9 cellular contexts compared by ENCODE assay signal in the genomic region with DNA sequence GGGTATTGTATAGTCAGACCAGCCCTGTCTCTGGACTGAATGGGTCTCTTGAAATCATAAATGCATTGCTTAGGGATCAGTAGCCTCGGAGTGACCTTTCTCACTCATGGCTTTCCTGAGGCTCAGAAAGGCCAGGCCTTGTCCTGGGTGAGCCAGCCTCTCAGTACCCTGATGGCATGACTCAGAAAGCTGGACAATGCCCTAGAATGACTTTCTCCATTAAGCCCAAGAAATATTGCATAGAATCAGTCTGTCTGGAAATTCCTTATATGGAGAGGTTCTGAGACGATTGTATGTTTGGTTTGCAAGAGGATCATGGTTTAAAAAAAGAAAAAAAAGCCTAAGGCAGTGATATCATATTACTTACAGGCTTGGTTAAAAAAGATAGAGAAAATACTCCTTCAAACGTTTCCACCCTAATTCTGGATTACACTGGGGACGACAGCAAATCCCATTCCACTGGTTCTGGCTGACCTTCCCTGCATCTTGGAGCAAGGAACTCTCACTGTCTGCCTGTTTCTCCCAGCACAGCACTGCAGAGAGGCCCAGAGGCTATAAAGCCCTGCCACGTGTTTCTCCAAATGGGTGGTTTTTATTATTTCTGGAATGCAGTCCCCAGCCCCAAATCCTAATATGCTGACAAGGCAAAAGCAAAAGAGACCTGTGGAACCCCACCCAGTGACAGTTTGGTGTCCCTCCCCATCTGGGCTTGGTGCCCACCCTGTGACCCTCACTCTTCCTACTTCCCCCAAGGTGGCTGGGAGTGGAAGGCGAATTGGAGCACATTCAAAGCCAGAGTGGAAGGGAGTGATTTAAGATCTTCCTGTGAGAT. TPM values are rescaled to one million over a fixed set of nuclear protein-coding genes. Genes with fewer than 3 reads are reported as not detected.
DNase-seq lines count a peak whose midpoint lies in the region; ATAC-seq and TF ChIP-seq lines count a peak whose summit lies in the region.
"Had no signal": no experiment of that assay in that cellular context is flagged by ENCODE, and none has a peak within 500 bp of the region (broad histone marks: within the 10 kb centered on the region; RNA-seq: fewer than 3 reads in every experiment).

No MANE protein-coding gene starts in this region.

- H3K36me3 ChIP-seq in left lung (no peaks in the 10 kb centered on the region), thoracic aorta (peaks cover 11% of the 10 kb centered on the region)

- H3K4me1 ChIP-seq in left lung (no peaks in the 10 kb centered on the region), thoracic aorta (ENCODE audit: control insufficient read depth in 1 of 2, low read depth in 2 of 2) (peaks cover 64 to 99% of the 10 kb centered on the region in 2 donors)

- H3K27me3 ChIP-seq in left lung (no peaks in the 10 kb centered on the region), thoracic aorta (replicated peaks; ENCODE audit: insufficient read depth) (no peaks in the 10 kb centered on the region)

- H3K4me3 ChIP-seq in cardiac fibroblast (replicated peaks in 1 of 2; ENCODE audit: low read depth in 2 of 2, low read length in 2 of 2), result no peak overlapping the region
- H3K4me3 ChIP-seq in left lung, result no peak overlapping the region
- peak overlapping the region; percentile 1 for H3K4me3 ChIP-seq in thoracic aorta

- DNase-seq in HS-27A (ENCODE audit: low read depth), result peak; percentile 62
- DNase-seq in cardiac fibroblast (ENCODE audit: low read depth in 2 of 2), result peak; percentile 92 to 98
- DNase-seq in left lung, result no peak
- peak; percentile 55 for DNase-seq in thoracic aorta (ENCODE audit: low spot score)
- no peak for DNase-seq in germinal center (ENCODE audit: low spot score)
- DNase-seq in caudate nucleus (lab: John Stamatoyannopoulos, UW), result no peak
- DNase-seq: stimulated activated CD4-positive, alpha-beta T cell treated with anti-CD3 and anti-CD28 coated beads, Interleukin-4, amount 100 ng/mL, for 24 hours had no signal

- ATAC-seq in left lung (peak; percentile 33), thoracic aorta (ENCODE audit: insufficient number of reproducible peaks, low FRiP score, low read depth) (peak; percentile 86), GM21717 (IDR thresholded peaks at IDR 0.05; ENCODE audit: unreplicated experiment) (no peak), HG02973 (IDR thresholded peaks at IDR 0.05; ENCODE audit: unreplicated experiment) (no peak)

- H3K27ac ChIP-seq in left lung (peak overlapping the region in 1 of 2 donors; percentile 47), thoracic aorta (peak overlapping the region; percentile 97), caudate nucleus (ENCODE audit: low read depth, low read length) (no peak overlapping the region)

- H3K9me3 ChIP-seq in left lung (no peaks in the 10 kb centered on the region), thoracic aorta (no peaks in the 10 kb centered on the region)

- intact Hi-C loops in left lung (cut with DNase I), result loop anchor here in 1 of 2 donors (10.0 kb wide), 1 partner anchor 153 kb away; no protein-coding TSS in a partner anchor

- TF ChIP-seq CTCF in cardiac fibroblast (IDR thresholded peaks at IDR 0.05; ENCODE audit: low read depth, low read length), result no peak
- TF ChIP-seq CTCF in left lung (IDR thresholded peaks at IDR 0.05), result no peak
- TF ChIP-seq CTCF in thoracic aorta (IDR thresholded peaks at IDR 0.05), result no peak

RNA-seq across cellular contexts. Expression of gene MAP1B, which starts 34.4 kb away (rescaled TPM):
- total RNA-seq in left lung (10 to 100 TPM; 53.0 to 62.6 TPM), thoracic aorta (1,000 to 10,000 TPM in 1 of 2 donors, 100 to 1,000 TPM in 1; 616 to 1,045 TPM)

Comparison
In these comparisons a context has a peak if more than half of its experiments do, and no peak if none do; other contexts are left out.
1. DNase-seq: peak in HS-27A (single experiment), cardiac fibroblast (2 of 2) and thoracic aorta (single experiment); none in left lung (0 of 2), germinal center (single experiment) and caudate nucleus (0 of 61).
2. ATAC-seq: peak in left lung (single experiment) and thoracic aorta (single experiment); none in GM21717 (single experiment) and HG02973 (single experiment).
3. RNA of gene MAP1B, which starts 34.4 kb away (total RNA-seq): 616 to 1,045 TPM in thoracic aorta; 53.0 to 62.6 TPM in left lung; every median in the first group is over 4 times any median in the second.